In genomic region chr4:186008057-186008456, GRCh38 we compare ENCODE assay signal across 31 cellular contexts.
"Had no signal": no experiment of that assay in that cellular context is flagged by ENCODE, and none has a peak within 500 bp of the region (broad histone marks: within the 10 kb centered on the region; RNA-seq: fewer than 3 reads in every experiment).

No MANE protein-coding gene starts in this region.

- H3K4me1 Mint-ChIP-seq: activated naive CD4-positive, alpha-beta T cell treated with anti-CD3 and anti-CD28 coated beads, Interleukin-2, amount 50 U/mL, for 24 hours; activated naive CD8-positive, alpha-beta T cell treated with anti-CD3 and anti-CD28 coated beads for 36 hours; activated naive CD8-positive, alpha-beta T cell treated with anti-CD3 and anti-CD28 coated beads, Interleukin-2, amount 50 U/mL, for 24 hours; activated T-helper 17 cell treated with anti-CD3 and anti-CD28 coated beads, Interleukin-2, amount 50 U/mL, for 72 hours had no signal

- H3K4me3 ChIP-seq: adrenal gland, body of pancreas, cardiac muscle cell, colonic mucosa had no signal

- H3K27me3 ChIP-seq: adrenal gland, body of pancreas, cardiac muscle cell, colonic mucosa had no signal

- H3K36me3 Mint-ChIP-seq: activated naive CD4-positive, alpha-beta T cell treated with anti-CD3 and anti-CD28 coated beads, Interleukin-2, amount 50 U/mL, for 24 hours; activated naive CD8-positive, alpha-beta T cell treated with anti-CD3 and anti-CD28 coated beads for 36 hours had no signal

- H3K9me3 Mint-ChIP-seq: activated CD8-positive, alpha-beta T cell treated with anti-CD3 and anti-CD28 coated beads for 36 hours; activated naive CD4-positive, alpha-beta T cell treated with anti-CD3 and anti-CD28 coated beads, Interleukin-2, amount 50 U/mL, for 24 hours; activated naive CD8-positive, alpha-beta T cell treated with anti-CD3 and anti-CD28 coated beads for 36 hours; activated naive CD8-positive, alpha-beta T cell treated with anti-CD3 and anti-CD28 coated beads, Interleukin-2, amount 50 U/mL, for 24 hours; activated T-cell treated with anti-CD3 and anti-CD28 coated beads, Interleukin-2, amount 50 U/mL, for 4 hours; activated T-helper 17 cell treated with anti-CD3 and anti-CD28 coated beads, Interleukin-2, amount 50 U/mL, for 72 hours had no signal

- H3K4me1 ChIP-seq: adrenal gland, body of pancreas, colonic mucosa had no signal

- DNase-seq: activated CD4-positive, alpha-beta T cell treated with anti-CD3 and anti-CD28 coated beads for 1 hour; activated CD4-positive, alpha-beta T cell treated with anti-CD3 and anti-CD28 coated beads for 4 hours; activated CD4-positive, alpha-beta T cell treated with anti-CD3 and anti-CD28 coated beads, Interleukin-2, amount 50 U/mL, for 1 hour; activated CD4-positive, alpha-beta T cell treated with anti-CD3 and anti-CD28 coated beads, Interleukin-2, amount 50 U/mL, for 48 hours; activated CD8-positive, alpha-beta memory T cell treated with anti-CD3 and anti-CD28 coated beads for 24 hours; activated CD8-positive, alpha-beta T cell treated with anti-CD3 and anti-CD28 coated beads for 36 hours; activated effector memory CD4-positive, alpha-beta T cell treated with Interleukin-2 at 50 U/mL for 16 hours; activated gamma-delta T cell treated with Interleukin-2 at 50 U/mL for 16 hours; activated naive CD4-positive, alpha-beta T cell treated with Interleukin-2 at 50 U/mL for 16 hours; activated naive CD8-positive, alpha-beta T cell treated with anti-CD3 and anti-CD28 coated beads for 36 hours; activated naive CD8-positive, alpha-beta T cell treated with anti-CD3 and anti-CD28 coated beads, Interleukin-2, amount 50 U/mL, for 24 hours; activated T-cell treated with anti-CD3 and anti-CD28 coated beads, Interleukin-2, amount 50 U/mL, for 4 hours; adrenal gland; amygdala; aorta; body of pancreas; central memory CD4-positive, alpha-beta T cell; cerebellar nuclear complex; colonic mucosa; effector CD8-positive, alpha-beta T cell; foreskin fibroblast; head of caudate nucleus; hippocampal formation; T-helper 2 cell had no signal

- H3K27ac Mint-ChIP-seq: activated CD8-positive, alpha-beta T cell treated with anti-CD3 and anti-CD28 coated beads for 36 hours; activated naive CD4-positive, alpha-beta T cell treated with anti-CD3 and anti-CD28 coated beads, Interleukin-2, amount 50 U/mL, for 24 hours; activated naive CD8-positive, alpha-beta T cell treated with anti-CD3 and anti-CD28 coated beads for 36 hours; activated naive CD8-positive, alpha-beta T cell treated with anti-CD3 and anti-CD28 coated beads, Interleukin-2, amount 50 U/mL, for 24 hours; activated T-helper 17 cell treated with anti-CD3 and anti-CD28 coated beads, Interleukin-2, amount 50 U/mL, for 72 hours had no signal

- ATAC-seq: activated CD8-positive, alpha-beta T cell treated with anti-CD3 and anti-CD28 coated beads for 36 hours; activated naive CD8-positive, alpha-beta T cell treated with anti-CD3 and anti-CD28 coated beads, Interleukin-2, amount 50 U/mL, for 24 hours; activated T-cell treated with anti-CD3 and anti-CD28 coated beads, Interleukin-2, amount 50 U/mL, for 4 hours; activated T-helper 17 cell treated with anti-CD3 and anti-CD28 coated beads, Interleukin-2, amount 50 U/mL, for 72 hours; body of pancreas had no signal

- H3K9me3 ChIP-seq: adrenal gland, body of pancreas, colonic mucosa had no signal

- H3K36me3 ChIP-seq: adrenal gland, cardiac muscle cell, colonic mucosa had no signal

- H3K4me3 Mint-ChIP-seq: activated CD8-positive, alpha-beta T cell treated with anti-CD3 and anti-CD28 coated beads for 36 hours; activated naive CD4-positive, alpha-beta T cell treated with anti-CD3 and anti-CD28 coated beads, Interleukin-2, amount 50 U/mL, for 24 hours; activated naive CD8-positive, alpha-beta T cell treated with anti-CD3 and anti-CD28 coated beads for 36 hours; activated naive CD8-positive, alpha-beta T cell treated with anti-CD3 and anti-CD28 coated beads, Interleukin-2, amount 50 U/mL, for 24 hours; activated T-cell treated with anti-CD3 and anti-CD28 coated beads, Interleukin-2, amount 50 U/mL, for 4 hours; activated T-helper 17 cell treated with anti-CD3 and anti-CD28 coated beads, Interleukin-2, amount 50 U/mL, for 72 hours had no signal

- FAIRE-seq: endometrium, endothelial cell of umbilical vein, frontal cortex had no signal

- H3K27ac ChIP-seq: adrenal gland, body of pancreas, cardiac muscle cell, colonic mucosa, epithelial cell of prostate had no signal
